ENCODE assay signal across 19 cellular contexts in the genomic region with DNA sequence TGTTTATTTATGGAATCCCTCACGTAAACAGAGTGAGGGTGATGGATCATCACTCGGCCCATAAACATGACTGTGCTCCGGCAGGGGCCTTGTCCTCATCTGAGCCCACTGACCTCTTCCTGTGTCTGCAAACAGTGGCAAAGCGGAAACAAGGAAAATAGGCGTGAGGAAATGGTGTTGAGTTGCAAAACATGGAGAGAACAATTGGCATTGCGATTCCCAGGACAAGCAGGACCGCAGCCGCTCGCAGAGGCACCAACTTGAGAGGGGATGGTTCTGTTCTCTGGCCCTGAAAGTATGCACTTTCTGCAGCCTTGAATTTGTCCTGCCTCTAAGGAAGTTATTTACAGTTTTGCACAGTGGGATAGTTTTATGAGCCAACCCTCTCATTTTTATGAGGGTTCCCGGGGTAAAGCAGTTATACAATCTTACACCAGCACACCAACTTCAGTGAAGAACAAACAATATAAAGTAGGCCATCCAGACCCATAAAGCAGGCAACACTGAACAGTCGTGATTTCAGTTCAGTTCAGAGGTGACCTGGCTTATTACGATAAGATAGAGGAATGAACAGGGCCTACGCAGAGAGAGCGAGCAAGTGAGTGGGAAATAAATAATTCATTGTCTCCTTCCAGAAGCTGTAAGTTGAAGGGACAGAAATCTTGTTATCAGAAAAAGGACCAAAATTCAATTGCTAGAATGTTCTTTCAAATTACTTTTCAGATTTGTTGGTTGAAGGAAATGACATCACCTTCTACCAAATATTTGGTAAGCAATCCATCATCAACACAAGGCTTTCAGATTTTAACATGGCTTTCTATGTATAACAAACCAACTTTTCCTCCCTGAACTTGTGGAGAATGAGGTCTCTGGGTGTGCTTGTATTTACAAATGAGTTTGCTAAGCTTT.
DNase-seq lines count a peak whose midpoint lies in the region; ATAC-seq, FAIRE-seq and TF ChIP-seq lines count a peak whose summit lies in the region.
"Had no signal": no experiment of that assay in that cellular context is flagged by ENCODE, and none has a peak within 500 bp of the region (broad histone marks: within the 10 kb centered on the region; RNA-seq: fewer than 3 reads in every experiment).

No MANE protein-coding gene starts in this region.

- H3K9me3 ChIP-seq in endothelial cell of umbilical vein (replicated peaks; ENCODE audit: control insufficient read depth, insufficient read depth, low read length) (no peaks in the 10 kb centered on the region), mucosa of descending colon (no peaks in the 10 kb centered on the region), transverse colon (no peaks in the 10 kb centered on the region)

- DNase-seq in M059J (ENCODE audit: low read depth) (peak; percentile 42), endothelial cell of umbilical vein (ENCODE audit: low read depth, low spot score) (peak; percentile 85), mucosa of descending colon (peak in 2 of 3 donors; percentile 37 to 45), transverse colon (peak; percentile 23), HTR-8/SVneo (ENCODE audit: insufficient read length, low spot score) (no peak), COLO829 (ENCODE audit: low spot score) (no peak)
- DNase-seq in activated naive CD4-positive, alpha-beta T cell treated with anti-CD3 and anti-CD28 coated beads, Interleukin-2, amount 50 U/mL, for 16 hours, result no peak
- DNase-seq: activated effector memory CD4-positive, alpha-beta T cell treated with Interleukin-2 at 50 U/mL for 16 hours; aorta; DND-41; H7; hypothalamus; left ventricle myocardium superior; NCI-H1436 treated with DMSO at 0.1 percent for 48 hours; nucleus accumbens; PC-9; SW 1271 had no signal

- no peaks in the 10 kb centered on the region for H3K9me1 ChIP-seq in endothelial cell of umbilical vein (replicated peaks; ENCODE audit: control insufficient read depth, extremely low read depth, insufficient read depth, low read length)

- in situ Hi-C loops in transverse colon (cut with MboI; ENCODE audit: low pct_ligation_motif_present in 1 of 4, low pct_unique_long_range_greater_than_20kb in 1 of 4, low sequenced_read_pairs in 3 of 4), result no loop called here

- peaks cover 19% of the 10 kb centered on the region for H3K4me1 ChIP-seq in endothelial cell of umbilical vein (ENCODE audit: control insufficient read depth, extremely low read depth, insufficient read depth, low read length)
- H3K4me1 ChIP-seq in mucosa of descending colon (ENCODE audit: low read depth), result peaks cover 34% of the 10 kb centered on the region
- H3K4me1 ChIP-seq in transverse colon, result peaks cover 8 to 57% (median 23%) of the 10 kb centered on the region in 4 donors

- H3K27me3 ChIP-seq in endothelial cell of umbilical vein (ENCODE audit: control insufficient read depth in 2 of 2, insufficient read depth in 2 of 2, low read length in 2 of 2), result no peaks in the 10 kb centered on the region
- no peaks in the 10 kb centered on the region for H3K27me3 ChIP-seq in transverse colon

- no peak for TF ChIP-seq EP300 in transverse colon (IDR thresholded peaks at IDR 0.05; ENCODE audit: low read depth)

- no peaks in the 10 kb centered on the region for H4K20me1 ChIP-seq in endothelial cell of umbilical vein (replicated peaks; ENCODE audit: control insufficient read depth, extremely low read depth, insufficient read depth, low read length)

- no peaks in the 10 kb centered on the region for H3K79me2 ChIP-seq in endothelial cell of umbilical vein (ENCODE audit: control insufficient read depth, insufficient read depth, low read length)

- H3K4me3 ChIP-seq in endothelial cell of umbilical vein (replicated peaks in 1 of 3; ENCODE audit: insufficient read depth in 1 of 3, low read depth in 1 of 3, low read length in 3 of 3), result no peak overlapping the region
- no peak overlapping the region for H3K4me3 ChIP-seq in mucosa of descending colon
- H3K4me3 ChIP-seq in transverse colon, result no peak overlapping the region
- H3K4me3 ChIP-seq: PC-9 had no signal

- H3K27ac ChIP-seq in endothelial cell of umbilical vein (ENCODE audit: insufficient read depth, low read depth, low read length), result peak overlapping the region; percentile 58
- peak overlapping the region; percentile 74 to 86 (median 78) for H3K27ac ChIP-seq in transverse colon
- H3K27ac ChIP-seq: C4-2B, PC-9 had no signal

- H3K9ac ChIP-seq in endothelial cell of umbilical vein (replicated peaks; ENCODE audit: extremely low read depth, insufficient read depth, low read length), result peak overlapping the region; percentile 4

- peak; percentile 90 for FAIRE-seq in endothelial cell of umbilical vein (lab: Jason Lieb, UNC)
- no peak for FAIRE-seq in HTR-8/SVneo (lab: Jason Lieb, UNC)

- BruUV-seq in endothelial cell of umbilical vein (replicated peaks; lab: Mats Ljungman, UMichigan), result no TSS peak

- H3K36me3 ChIP-seq in endothelial cell of umbilical vein (ENCODE audit: control insufficient read depth in 2 of 2, extremely low read depth in 1 of 2, insufficient read depth in 2 of 2, low read length in 2 of 2), result no peaks in the 10 kb centered on the region
- no peaks in the 10 kb centered on the region for H3K36me3 ChIP-seq in mucosa of descending colon (ENCODE audit: low read depth)
- H3K36me3 ChIP-seq in transverse colon, result no peaks in the 10 kb centered on the region

- WGBS in transverse colon (ENCODE audit: low coverage in 1 of 2), 2 donors, result 17 to 35% methylated on average over 5 to 14 of the region's 14 CpGs

- H2AFZ ChIP-seq in endothelial cell of umbilical vein (ENCODE audit: low read depth, low read length), result peak overlapping the region; percentile 98
- H2AFZ ChIP-seq: PC-9 had no signal

- intact Hi-C loops in endothelial cell of umbilical vein (cut with micrococcal nuclease), result loop anchor here (2.0 kb wide), 2 partner anchors 248 to 282 kb away; a partner anchor contains a TSS
- intact Hi-C loops in mucosa of descending colon (cut with DNase I, micrococcal nuclease), result no loop called here
- intact Hi-C loops in transverse colon (cut with DNase I; ENCODE audit: low total_unique reads), result no loop called here

- TF ChIP-seq CTCF in endothelial cell of umbilical vein (IDR thresholded peaks at IDR 0.05; ENCODE audit: extremely low read depth in 1 of 2, insufficient read depth in 1 of 2, low read depth in 1 of 2, low read length in 2 of 2) (no peak), mucosa of descending colon (IDR thresholded peaks at IDR 0.05) (no peak), transverse colon (IDR thresholded peaks at IDR 0.05) (no peak)

- peak; percentile 84 for ATAC-seq in mucosa of descending colon
- no peak for ATAC-seq in HG02763 (IDR thresholded peaks at IDR 0.05; ENCODE audit: unreplicated experiment)
- ATAC-seq: left ventricle myocardium superior had no signal

- POLR2A ChIA-PET in endothelial cell of umbilical vein (lab: Charles Lee), result no interaction called here

- no peak for TF ChIP-seq POLR2A in endothelial cell of umbilical vein (IDR thresholded peaks at IDR 0.05; ENCODE audit: low read depth, low read length)
- TF ChIP-seq POLR2A in transverse colon (IDR thresholded peaks at IDR 0.05), result no peak

- CTCF ChIA-PET in endothelial cell of umbilical vein (lab: Charles Lee), result no interaction called here

- H3K4me2 ChIP-seq in endothelial cell of umbilical vein (ENCODE audit: insufficient read depth, low read length), result peak overlapping the region; percentile 35
- H3K4me2 ChIP-seq: PC-9 had no signal

- dilution Hi-C loops in endothelial cell of umbilical vein (cut with MboI; ENCODE audit: extremely low pct_ligation_motif_present, low sequenced_read_pairs), result no loop called here

TF ChIP-seq in endothelial cell of umbilical vein, 7 proteins besides CTCF, POLR2A, EP300 and RAD21:
- no peak for TF ChIP-seq EZH2 (IDR thresholded peaks at IDR 0.05; ENCODE audit: borderline replicate concordance, low read depth, low read length, severe bottlenecking)
- TF ChIP-seq FOS (IDR thresholded peaks at IDR 0.05; ENCODE audit: borderline replicate concordance, insufficient read depth, low read length), result no peak
- peak; percentile 11 for TF ChIP-seq POLR2AphosphoS5 (IDR thresholded peaks at IDR 0.05; ENCODE audit: insufficient read depth, low read depth, low read length)
- no peak for TF ChIP-seq GATA2 (IDR thresholded peaks at IDR 0.05; ENCODE audit: insufficient read depth, insufficient read length, low read depth, low read length)
- no peak for TF ChIP-seq JUN (IDR thresholded peaks at IDR 0.05; ENCODE audit: borderline replicate concordance, insufficient read depth, insufficient read length, low read depth)
- TF ChIP-seq, protein P1, sequence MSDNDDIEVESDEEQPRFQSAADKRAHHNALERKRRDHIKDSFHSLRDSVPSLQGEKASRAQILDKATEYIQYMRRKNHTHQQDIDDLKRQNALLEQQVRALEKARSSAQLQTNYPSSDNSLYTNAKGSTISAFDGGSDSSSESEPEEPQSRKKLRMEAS (IDR thresholded peaks at IDR 0.05; ENCODE audit: insufficient read depth, insufficient read length), result no peak
- TF ChIP-seq MYC (IDR thresholded peaks at IDR 0.05; ENCODE audit: low read depth, low read length), result no peak
TF ChIP-seq in endothelial cell of umbilical vein: peak in this region for 1.

Comparison
In these comparisons a context has a peak if more than half of its experiments do, and no peak if none do; other contexts are left out.
1. DNase-seq: peak in M059J (single experiment), endothelial cell of umbilical vein (single experiment), mucosa of descending colon (2 of 3) and transverse colon (single experiment); none in HTR-8/SVneo (single experiment), COLO829 (single experiment) and activated naive CD4-positive, alpha-beta T cell treated with anti-CD3 and anti-CD28 coated beads, Interleukin-2, amount 50 U/mL, for 16 hours (single experiment).